ENCODE assay signal across 15 cellular contexts in genomic region chr13:77289844-77290243, GRCh38. TPM values are rescaled to one million over a fixed set of nuclear protein-coding genes. Genes with fewer than 3 reads are reported as not detected.
DNase-seq lines count a peak whose midpoint lies in the region; ATAC-seq, FAIRE-seq and TF ChIP-seq lines count a peak whose summit lies in the region.
"Had no signal": no experiment of that assay in that cellular context is flagged by ENCODE, and none has a peak within 500 bp of the region (broad histone marks: within the 10 kb centered on the region; RNA-seq: fewer than 3 reads in every experiment).

No MANE protein-coding gene starts in this region.

- H3K9ac ChIP-seq in mammary epithelial cell (ENCODE audit: insufficient read depth, low read length) = no peak overlapping the region
- H3K9ac ChIP-seq: BLaER1 had no signal

- no peaks in the 10 kb centered on the region for H3K36me3 ChIP-seq in mammary epithelial cell (ENCODE audit: insufficient read depth, low read length)
- no peaks in the 10 kb centered on the region for H3K36me3 ChIP-seq in bronchial epithelial cell (ENCODE audit: control insufficient read depth, insufficient read depth, low read length)

- DNase-seq in DMS53 (lab: John Stamatoyannopoulos, UW) (peak; percentile 5), DMS53 treated with DMSO at 0.1 percent for 48 hours (lab: John Stamatoyannopoulos, UW; ENCODE audit: unreplicated experiment) (no peak), MCF 10A (ENCODE audit: unreplicated experiment) (no peak), mammary epithelial cell (no peak), bronchial epithelial cell (ENCODE audit: low read depth) (peak; percentile 13)
- DNase-seq in activated CD4-positive, CD25-positive, alpha-beta regulatory T cell (lab: John Stamatoyannopoulos, UW) = no peak
- DNase-seq: Caco-2; CD8-positive, alpha-beta memory T cell; H7; IMR-90 had no signal

- peaks cover 60% of the 10 kb centered on the region for H3K36me3 Mint-ChIP-seq in MCF 10A (ENCODE audit: insufficient read depth, unreplicated experiment)

- no peaks in the 10 kb centered on the region for H3K27me3 ChIP-seq in mammary epithelial cell (ENCODE audit: insufficient read depth, low read length)
- H3K27me3 ChIP-seq in bronchial epithelial cell (ENCODE audit: control insufficient read depth, insufficient read depth, low read length) = no peaks in the 10 kb centered on the region
- H3K27me3 ChIP-seq: BLaER1 had no signal

- H3K4me1 ChIP-seq in mammary epithelial cell (ENCODE audit: insufficient read depth, low read length) = no peaks in the 10 kb centered on the region
- H3K4me1 ChIP-seq: BLaER1, Caco-2 had no signal

- no peaks in the 10 kb centered on the region for H3K4me1 Mint-ChIP-seq in MCF 10A (ENCODE audit: insufficient read depth, unreplicated experiment)

- H4K20me1 ChIP-seq in mammary epithelial cell (ENCODE audit: insufficient read depth, low read length) = no peaks in the 10 kb centered on the region

- peak overlapping the region; percentile 27 for H3K27ac Mint-ChIP-seq in MCF 10A (ENCODE audit: low read depth, unreplicated experiment)

- no TSS peak for BruUV-seq in MCF 10A (replicated peaks; lab: Mats Ljungman, UMichigan)
- no TSS peak for BruUV-seq in mammary epithelial cell (replicated peaks; lab: Mats Ljungman, UMichigan)

- TF ChIP-seq CTCF in MCF 10A (IDR thresholded peaks at IDR 0.05; ENCODE audit: unreplicated experiment) = no peak
- no peak for TF ChIP-seq CTCF in mammary epithelial cell (conservative IDR thresholded peaks at IDR 0.05 in 1 of 2, IDR thresholded peaks at IDR 0.05 in 1 of 2; ENCODE audit: extremely low read depth in 1 of 2, insufficient read depth in 1 of 2, low read depth in 1 of 2, low read length in 2 of 2)
- no peak for TF ChIP-seq CTCF in bronchial epithelial cell (IDR thresholded peaks at IDR 0.05; ENCODE audit: insufficient read depth, low read length, severe bottlenecking)

- intact Hi-C loops in MCF 10A (cut with micrococcal nuclease) = no loop called here
- intact Hi-C loops in mammary epithelial cell (cut with micrococcal nuclease) = no loop called here

- peaks cover 12% of the 10 kb centered on the region for H3K9me3 Mint-ChIP-seq in MCF 10A (ENCODE audit: unreplicated experiment)
- H3K9me3 Mint-ChIP-seq: CD8-positive, alpha-beta memory T cell; GM23338 had no signal

- peaks cover 13% of the 10 kb centered on the region for H3K79me2 ChIP-seq in mammary epithelial cell (ENCODE audit: insufficient read depth, low read length)

- H2AFZ ChIP-seq in mammary epithelial cell (ENCODE audit: low read depth, low read length) = no peak overlapping the region
- H2AFZ ChIP-seq: GM23338 had no signal

- no peak overlapping the region for H3K27ac ChIP-seq in mammary epithelial cell (ENCODE audit: insufficient read depth, low read depth, low read length)
- H3K27ac ChIP-seq: 22Rv1, BLaER1 had no signal

- POLR2A ChIA-PET in MCF 10A (lab: Yijun Ruan, JAX) = no interaction called here

- no peak overlapping the region for H3K4me3 Mint-ChIP-seq in MCF 10A (ENCODE audit: unreplicated experiment)
- H3K4me3 Mint-ChIP-seq: CD8-positive, alpha-beta memory T cell; GM23338 had no signal

- dilution Hi-C loops in mammary epithelial cell (cut with HindIII; ENCODE audit: low sequenced_read_pairs) = loop anchor here (5.0 kb wide), 1 partner anchor 72 kb away; no protein-coding TSS in a partner anchor

- in situ Hi-C loops in mammary epithelial cell (cut with MboI; ENCODE audit: low sequenced_read_pairs in 2 of 2) = no loop called here

- H3K4me3 ChIP-seq in mammary epithelial cell (replicated peaks in 1 of 3; ENCODE audit: insufficient read depth in 1 of 3, low read depth in 2 of 3, low read length in 3 of 3) (no peak overlapping the region), bronchial epithelial cell (ENCODE audit: low read depth, low read length) (no peak overlapping the region)
- H3K4me3 ChIP-seq: BLaER1, GM23338 had no signal

- FAIRE-seq in bronchial epithelial cell (lab: Jason Lieb, UNC) = no peak

- CTCF ChIA-PET in MCF 10A (lab: Yijun Ruan, JAX) = interaction anchor here (0.6 to 0.8 kb wide), 3 partner anchors 33 to 297 kb away, joined by 3 to 4 read pairs (median 3); no protein-coding TSS in a partner anchor
- CTCF ChIA-PET in mammary epithelial cell (lab: Charles Lee; ENCODE audit: low non-redundant PET) = no interaction called here

- H3K27me3 Mint-ChIP-seq in MCF 10A (ENCODE audit: insufficient read depth, unreplicated experiment) = no peaks in the 10 kb centered on the region
- H3K27me3 Mint-ChIP-seq: CD8-positive, alpha-beta memory T cell had no signal

- no peak for ATAC-seq in HG03108 (IDR thresholded peaks at IDR 0.05; ENCODE audit: unreplicated experiment)
- no peak for ATAC-seq in GM19467 (IDR thresholded peaks at IDR 0.05; ENCODE audit: unreplicated experiment)
- ATAC-seq: GM23338 had no signal

- H3K4me2 ChIP-seq in mammary epithelial cell (ENCODE audit: insufficient read depth, low read depth, low read length) = no peak overlapping the region
- H3K4me2 ChIP-seq: BLaER1, GM23338 had no signal

- no peaks in the 10 kb centered on the region for H3K9me3 ChIP-seq in mammary epithelial cell (replicated peaks; ENCODE audit: insufficient read depth, low read length)

RNA-seq across cellular contexts. Expression of gene MYCBP2, which starts 37.0 kb away (rescaled TPM):
- total RNA-seq in MCF 10A (2022) (43.4 and 51.8 TPM in 2 replicates), mammary epithelial cell (10 to 100 TPM; 59.8 to 66.2 TPM), bronchial epithelial cell (37.4 and 50.2 TPM in 2 replicates)
- 16.3 TPM for polyA plus RNA-seq in mammary epithelial cell
- 52.1 TPM for polyA minus RNA-seq in mammary epithelial cell

Comparison
In these comparisons a context has a peak if more than half of its experiments do, and no peak if none do; other contexts are left out.
1. DNase-seq: peak in DMS53 (single experiment) and bronchial epithelial cell (single experiment); none in DMS53 treated with DMSO at 0.1 percent for 48 hours (single experiment), MCF 10A (single experiment), mammary epithelial cell (single experiment) and activated CD4-positive, CD25-positive, alpha-beta regulatory T cell (0 of 4).